ENCODE assay signal across 9 cellular contexts in the genomic region with DNA sequence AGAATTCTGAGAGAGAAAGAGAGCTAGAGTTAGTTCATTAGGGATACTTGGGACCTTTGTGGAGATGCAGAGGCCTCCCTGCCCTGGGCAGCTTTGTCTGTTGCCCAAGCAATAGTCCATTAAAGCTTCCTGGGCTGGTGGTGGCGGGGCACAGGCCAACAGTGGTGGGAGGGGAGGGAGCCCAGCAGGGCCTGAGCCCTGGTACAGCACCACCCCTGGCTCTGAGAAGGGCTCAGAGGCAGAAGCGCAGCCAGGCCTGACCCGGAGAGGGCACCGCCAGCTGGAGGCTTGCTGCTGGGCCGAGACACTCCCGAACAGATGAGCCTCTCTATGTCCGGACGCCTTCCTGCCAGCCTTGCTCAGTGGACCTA.
DNase-seq lines count a peak whose midpoint lies in the region; ATAC-seq and TF ChIP-seq lines count a peak whose summit lies in the region.
"Had no signal": no experiment of that assay in that cellular context is flagged by ENCODE, and none has a peak within 500 bp of the region (broad histone marks: within the 10 kb centered on the region; RNA-seq: fewer than 3 reads in every experiment).

No MANE protein-coding gene starts in this region.

- H3K27ac ChIP-seq in BLaER1 = peak overlapping the region; percentile 92
- peak overlapping the region; percentile 100 for H3K27ac ChIP-seq in right cardiac atrium (ENCODE audit: low read length)

- ATAC-seq in activated B cell treated with CpG ODN at 0.5 μM for 24 hours (ENCODE audit: low read depth) (no peak), right cardiac atrium (peak; percentile 25 to 47)

- in situ Hi-C loops in ACHN (cut with HindIII; ENCODE audit: low pct_ligation_motif_present, low pct_unique_long_range_greater_than_20kb, low sequenced_read_pairs) = no loop called here

- TF ChIP-seq CTCF in activated B cell treated with CpG ODN at 0.5 μM for 24 hours (IDR thresholded peaks at IDR 0.05) = no peak

- DNase-seq in activated B cell treated with CpG ODN at 0.5 μM for 24 hours (no peak), right cardiac atrium (peak in 1 of 3 donors; percentile 72), posterior vena cava (ENCODE audit: low spot score) (peak; percentile 68), NK-92 (lab: John Stamatoyannopoulos, UW; ENCODE audit: unreplicated experiment) (no peak), ACHN (no peak), activated gamma-delta T cell (lab: John Stamatoyannopoulos, UW) (no peak)
- no peak for DNase-seq in activated CD4-positive, CD25-positive, alpha-beta regulatory T cell treated with anti-CD3 and anti-CD28 coated beads, Interleukin-2, amount 50 U/mL, for 72 hours
- DNase-seq: NCI-H187 treated with DMSO at 0.1 percent for 48 hours had no signal

- H3K27me3 ChIP-seq in BLaER1 (peaks cover 82% of the 10 kb centered on the region), right cardiac atrium (ENCODE audit: control insufficient read depth, insufficient read depth) (no peaks in the 10 kb centered on the region)

- WGBS in right cardiac atrium = 38% methylated on average over 8 of the region's 8 CpGs

- no peak overlapping the region for H3K27ac Mint-ChIP-seq in activated B cell treated with CpG ODN at 0.5 μM for 24 hours

- no peaks in the 10 kb centered on the region for H3K36me3 ChIP-seq in BLaER1

- H3K4me3 Mint-ChIP-seq in activated B cell treated with CpG ODN at 0.5 μM for 24 hours = peak overlapping the region; percentile 39

- H3K9me3 Mint-ChIP-seq in activated B cell treated with CpG ODN at 0.5 μM for 24 hours = no peaks in the 10 kb centered on the region

- H3K9ac ChIP-seq in BLaER1 = peak overlapping the region; percentile 79

- H4K20me1 ChIP-seq in BLaER1 = no peaks in the 10 kb centered on the region; the same call in 1 of the 2 replicates

- no peak overlapping the region for H3K4me3 ChIP-seq in BLaER1
- no peak overlapping the region for H3K4me3 ChIP-seq in right cardiac atrium (ENCODE audit: low read length)

- H3K36me3 Mint-ChIP-seq in activated B cell treated with CpG ODN at 0.5 μM for 24 hours (ENCODE audit: low read depth) = no peaks in the 10 kb centered on the region

- H3K4me2 ChIP-seq in BLaER1 = peak overlapping the region; percentile 77

- POLR2A ChIA-PET in activated B cell treated with CpG ODN at 0.5 μM for 24 hours (lab: Charles Lee) = no interaction called here

- H3K27me3 Mint-ChIP-seq in activated B cell treated with CpG ODN at 0.5 μM for 24 hours = no peaks in the 10 kb centered on the region

- CTCF ChIA-PET in activated B cell treated with CpG ODN at 0.5 μM for 24 hours (lab: Charles Lee) = no interaction called here

- no peaks in the 10 kb centered on the region for H3K9me3 ChIP-seq in BLaER1
- no peaks in the 10 kb centered on the region for H3K9me3 ChIP-seq in right cardiac atrium (ENCODE audit: control insufficient read depth, low read length)

- no peaks in the 10 kb centered on the region for H3K4me1 Mint-ChIP-seq in activated B cell treated with CpG ODN at 0.5 μM for 24 hours

- intact Hi-C loops in activated B cell treated with CpG ODN at 0.5 μM for 24 hours (cut with micrococcal nuclease) (no loop called here), right cardiac atrium (cut with DNase I) (loop anchor here in 1 of 4 donors (10.0 kb wide), 1 partner anchor 49 kb away; no protein-coding TSS in a partner anchor), posterior vena cava (cut with DNase I) (no loop called here)

- H3K4me1 ChIP-seq in BLaER1 (peaks cover 44% of the 10 kb centered on the region), right cardiac atrium (ENCODE audit: control insufficient read depth, insufficient read depth, low read length) (peaks cover 13% of the 10 kb centered on the region)
